In genomic region chr17:76508472-76508871, GRCh38 we compare ENCODE assay signal across 19 cellular contexts. TPM values are rescaled to one million over a fixed set of nuclear protein-coding genes. Genes with fewer than 3 reads are reported as not detected.
"Had no signal": no experiment of that assay in that cellular context is flagged by ENCODE, and none has a peak within 500 bp of the region (broad histone marks: within the 10 kb centered on the region; RNA-seq: fewer than 3 reads in every experiment).

No MANE protein-coding gene starts in this region.

RNA-seq across cellular contexts. Expression of gene CYGB, which starts 29.0 kb away (rescaled TPM):
- total RNA-seq: activated CD4-positive, alpha-beta memory T cell treated with anti-CD3 and anti-CD28 coated beads for 36 hours; activated CD4-positive, alpha-beta T cell treated with anti-CD3 and anti-CD28 coated beads for 36 hours; activated CD4-positive, alpha-beta T cell treated with anti-CD3 and anti-CD28 coated beads, Interleukin-2, amount 10 ng/mL, durations not matched to agents 24 days and 14 days; activated CD8-positive, alpha-beta memory T cell treated with anti-CD3 and anti-CD28 coated beads for 36 hours; activated CD8-positive, alpha-beta memory T cell treated with anti-CD3 and anti-CD28 coated beads, Interleukin-2, amount 10 ng/mL, durations not matched to agents 7 days and 5 days; activated naive CD4-positive, alpha-beta T cell treated with anti-CD3 and anti-CD28 coated beads for 36 hours; activated naive CD4-positive, alpha-beta T cell treated with anti-CD3 and anti-CD28 coated beads, Interleukin-2, amount 50 U/mL, for 72 hours; activated T-helper 1 cell treated with anti-CD3 and anti-CD28 coated beads, Interleukin-12 subunit alpha, Interleukin-12 subunit beta, Interleukin-2, Interleukin-4 antibody, amounts not matched to agents 30 ng/mL and 10 ng/mL and 1 ng/mL, durations not matched to agents 14 hours and 24 hours and 36 hours; activated T-helper 2 cell treated with anti-CD3 and anti-CD28 coated beads, Interferon-gamma antibody, Interleukin-2, Interleukin-4, amounts not matched to agents 10 μg/mL and 5 μg/mL and 100 μg/mL, durations not matched to agents 14 hours and 24 hours and 36 hours had no signal

RNA-seq across cellular contexts. Expression of gene PRCD, which starts 31.4 kb away (rescaled TPM):
- total RNA-seq: activated CD4-positive, alpha-beta memory T cell treated with anti-CD3 and anti-CD28 coated beads for 36 hours; activated CD4-positive, alpha-beta T cell treated with anti-CD3 and anti-CD28 coated beads for 36 hours; activated CD4-positive, alpha-beta T cell treated with anti-CD3 and anti-CD28 coated beads, Interleukin-2, amount 10 ng/mL, durations not matched to agents 24 days and 14 days; activated CD8-positive, alpha-beta memory T cell treated with anti-CD3 and anti-CD28 coated beads, Interleukin-2, amount 10 ng/mL, durations not matched to agents 7 days and 5 days; activated CD8-positive, alpha-beta T cell treated with anti-CD3 and anti-CD28 coated beads, Interleukin-2, amount 10 ng/mL, durations not matched to agents 7 days and 5 days; activated naive CD4-positive, alpha-beta T cell treated with anti-CD3 and anti-CD28 coated beads for 36 hours; activated naive CD4-positive, alpha-beta T cell treated with anti-CD3 and anti-CD28 coated beads, Interleukin-2, amount 50 U/mL, for 72 hours; activated T-helper 1 cell treated with anti-CD3 and anti-CD28 coated beads, Interleukin-12 subunit alpha, Interleukin-12 subunit beta, Interleukin-2, Interleukin-4 antibody, amounts not matched to agents 30 ng/mL and 10 ng/mL and 1 ng/mL, durations not matched to agents 14 hours and 24 hours and 36 hours; activated T-helper 2 cell treated with anti-CD3 and anti-CD28 coated beads, Interferon-gamma antibody, Interleukin-2, Interleukin-4, amounts not matched to agents 10 μg/mL and 5 μg/mL and 100 μg/mL, durations not matched to agents 14 hours and 24 hours and 36 hours; bronchial epithelial cell had no signal

RNA-seq across cellular contexts. Expression of gene AANAT, which starts 41.1 kb away (rescaled TPM):
- total RNA-seq: activated CD4-positive, alpha-beta memory T cell treated with anti-CD3 and anti-CD28 coated beads for 36 hours; activated CD4-positive, alpha-beta T cell treated with anti-CD3 and anti-CD28 coated beads, Interleukin-2, amount 10 ng/mL, durations not matched to agents 24 days and 14 days; activated CD8-positive, alpha-beta memory T cell treated with anti-CD3 and anti-CD28 coated beads, Interleukin-2, amount 10 ng/mL, durations not matched to agents 7 days and 5 days; activated CD8-positive, alpha-beta T cell treated with anti-CD3 and anti-CD28 coated beads, Interleukin-2, amount 10 ng/mL, durations not matched to agents 7 days and 5 days; activated naive CD4-positive, alpha-beta T cell treated with anti-CD3 and anti-CD28 coated beads for 36 hours; activated naive CD4-positive, alpha-beta T cell treated with anti-CD3 and anti-CD28 coated beads, Interleukin-2, amount 50 U/mL, for 72 hours; activated T-helper 1 cell treated with anti-CD3 and anti-CD28 coated beads, Interleukin-12 subunit alpha, Interleukin-12 subunit beta, Interleukin-2, Interleukin-4 antibody, amounts not matched to agents 30 ng/mL and 10 ng/mL and 1 ng/mL, durations not matched to agents 14 hours and 24 hours and 36 hours; astrocyte; bronchial epithelial cell; cardiac septum; chondrocyte; dermis blood vessel endothelial cell; esophagus muscularis mucosa; foreskin keratinocyte; gastrocnemius medialis; T-cell had no signal
